Comparison of ENCODE assay signal across 1 cellular context in genomic region chr19:12804051-12804450, GRCh38.
TF ChIP-seq lines count a peak whose summit lies in the region.

No MANE protein-coding gene starts in this region.

TF ChIP-seq in H1, 55 proteins besides CTCF, POLR2A, EP300 and RAD21:
- TF ChIP-seq BRCA1 (IDR thresholded peaks at IDR 0.05; ENCODE audit: low read depth, low read length) (no peak), SP4 (IDR thresholded peaks at IDR 0.05; ENCODE audit: low read length) (no peak), ZNF274 (IDR thresholded peaks at IDR 0.05; ENCODE audit: borderline replicate concordance, extremely low read depth, low read length) (no peak), E2F6 (IDR thresholded peaks at IDR 0.05) (no peak), SP1 (IDR thresholded peaks at IDR 0.05; ENCODE audit: low read depth, low read length) (no peak), MAX (IDR thresholded peaks at IDR 0.05) (no peak), ATF2 (IDR thresholded peaks at IDR 0.05; ENCODE audit: low read length) (no peak), YY1 (IDR thresholded peaks at IDR 0.05; ENCODE audit: low read depth, low read length) (no peak), ATF3 (IDR thresholded peaks at IDR 0.05; ENCODE audit: insufficient read depth, low read depth, low read length) (no peak), SRF (IDR thresholded peaks at IDR 0.05; ENCODE audit: low read depth, low read length) (no peak), MAFK (IDR thresholded peaks at IDR 0.05; ENCODE audit: low read depth, low read length) (no peak), KDM1A (IDR thresholded peaks at IDR 0.05; ENCODE audit: borderline replicate concordance, low read length) (no peak), JUN (IDR thresholded peaks at IDR 0.05; ENCODE audit: low read depth, low read length) (no peak)
